ENCODE assay signal across 8 cellular contexts in the genomic region with DNA sequence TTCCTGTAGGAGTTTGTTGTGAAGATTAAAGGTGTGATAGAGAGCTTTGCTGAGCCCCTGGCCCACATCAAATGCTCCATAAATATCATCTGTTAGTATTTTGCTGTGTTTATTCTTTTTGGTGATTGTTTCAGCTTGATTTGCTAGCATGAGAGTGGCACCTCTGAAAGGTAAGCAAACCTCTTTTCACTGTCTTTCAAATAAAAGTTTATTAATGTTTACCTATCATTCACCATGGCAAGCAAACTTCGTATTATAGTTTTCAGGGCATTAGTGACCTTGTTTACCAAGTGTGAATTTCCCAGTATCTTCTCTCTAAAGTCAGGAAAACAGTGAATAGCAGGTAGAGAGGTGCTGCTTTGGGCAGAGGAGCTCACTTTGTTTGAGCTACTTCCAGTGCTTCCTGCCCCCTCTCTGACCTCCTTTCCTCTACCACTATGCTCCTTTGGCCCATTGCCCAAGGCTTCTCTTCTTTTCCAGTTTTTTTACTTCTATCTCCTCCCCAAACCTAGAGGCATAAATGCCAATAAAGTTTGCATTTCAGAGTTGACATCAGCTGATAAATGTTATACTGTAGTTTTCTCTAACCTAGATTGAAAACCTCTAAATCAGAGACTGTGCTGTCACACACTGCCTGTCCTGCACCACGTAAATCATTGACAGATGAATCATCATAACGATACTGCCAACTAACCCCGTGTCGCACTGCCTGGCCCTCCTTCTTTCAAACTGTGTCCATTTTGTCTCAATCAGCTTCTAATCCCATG.
DNase-seq lines count a peak whose midpoint lies in the region; ATAC-seq and TF ChIP-seq lines count a peak whose summit lies in the region.

No MANE protein-coding gene starts in this region.

- no peak overlapping the region for H3K4me3 Mint-ChIP-seq in osteocyte (ENCODE audit: unreplicated experiment)
- H3K4me3 Mint-ChIP-seq in chondrocyte (ENCODE audit: unreplicated experiment), result no peak overlapping the region

- DNase-seq in DMS 273 (lab: John Stamatoyannopoulos, UW; ENCODE audit: unreplicated experiment) (peak; percentile 71), HK-2 (ENCODE audit: unreplicated experiment) (peak; percentile 47), glomerular visceral epithelial cell (ENCODE audit: extremely low spot score) (peak; percentile 74), osteocyte (ENCODE audit: extremely low spot score, unreplicated experiment) (no peak), OCI-LY7 (ENCODE audit: low spot score) (no peak), brain microvascular endothelial cell (no peak), chondrocyte (ENCODE audit: low spot score) (no peak)

- CTCF ChIA-PET in OCI-LY7 (lab: Charles Lee; ENCODE audit: unreplicated experiment), result no interaction called here

- peaks cover 12% of the 10 kb centered on the region for H3K27me3 Mint-ChIP-seq in osteocyte (ENCODE audit: unreplicated experiment)
- H3K27me3 Mint-ChIP-seq in chondrocyte (ENCODE audit: low read depth), result peaks cover 12% of the 10 kb centered on the region

- TF ChIP-seq CTCF in osteocyte (IDR thresholded peaks at IDR 0.05) (no peak), OCI-LY7 (conservative IDR thresholded peaks at IDR 0.05; ENCODE audit: low read length) (no peak), brain microvascular endothelial cell (IDR thresholded peaks at IDR 0.05; ENCODE audit: low read depth, low read length, missing control alignments) (no peak), chondrocyte (IDR thresholded peaks at IDR 0.05) (no peak)

- H3K9me2 ChIP-seq in OCI-LY7 (ENCODE audit: insufficient read depth, low read length), result no peaks in the 10 kb centered on the region

- H3K36me3 Mint-ChIP-seq in osteocyte (ENCODE audit: unreplicated experiment) (no peaks in the 10 kb centered on the region), chondrocyte (ENCODE audit: low read depth) (no peaks in the 10 kb centered on the region)

- BruUV-seq in OCI-LY7 (replicated peaks; lab: Mats Ljungman, UMichigan), result no TSS peak

- H3K27ac ChIP-seq in OCI-LY7 (ENCODE audit: low read depth, low read length, poor library complexity, severe bottlenecking), result no peak overlapping the region
- no peak overlapping the region for H3K27ac ChIP-seq in brain microvascular endothelial cell

- no peaks in the 10 kb centered on the region for H3K9me3 ChIP-seq in OCI-LY7 (ENCODE audit: low read length)

- H3K4me3 ChIP-seq in OCI-LY7 (ENCODE audit: low read depth, low read length, poor library complexity, severe bottlenecking) (no peak overlapping the region), brain microvascular endothelial cell (ENCODE audit: low read depth, low read length) (no peak overlapping the region)

- in situ Hi-C loops in brain microvascular endothelial cell (cut with HindIII; ENCODE audit: low pct_ligation_motif_present, low sequenced_read_pairs), result no loop called here

- H3K4me1 ChIP-seq in OCI-LY7 (ENCODE audit: insufficient read depth, low read length, poor library complexity, severe bottlenecking), result no peaks in the 10 kb centered on the region

- H3K27me3 ChIP-seq in brain microvascular endothelial cell (replicated peaks), result no peaks in the 10 kb centered on the region

- H2AFZ ChIP-seq in OCI-LY7 (ENCODE audit: low read length), result no peak overlapping the region

- H3K4me1 Mint-ChIP-seq in osteocyte (ENCODE audit: unreplicated experiment) (peaks cover 7% of the 10 kb centered on the region), chondrocyte (ENCODE audit: low read depth) (peaks cover 6% of the 10 kb centered on the region)

- H3K27ac Mint-ChIP-seq in osteocyte (ENCODE audit: unreplicated experiment) (no peak overlapping the region), chondrocyte (ENCODE audit: unreplicated experiment) (no peak overlapping the region)

- peak; percentile 99 for ATAC-seq in GM21423 (IDR thresholded peaks at IDR 0.05; ENCODE audit: unreplicated experiment)

- H3K9me3 Mint-ChIP-seq in osteocyte (ENCODE audit: unreplicated experiment), result no peaks in the 10 kb centered on the region
- no peaks in the 10 kb centered on the region for H3K9me3 Mint-ChIP-seq in chondrocyte (ENCODE audit: low read depth)

- H4K20me1 ChIP-seq in OCI-LY7 (ENCODE audit: insufficient read depth, low read length), result no peaks in the 10 kb centered on the region

- H3K36me3 ChIP-seq in OCI-LY7 (ENCODE audit: insufficient read depth, low read length) (no peaks in the 10 kb centered on the region), brain microvascular endothelial cell (replicated peaks) (no peaks in the 10 kb centered on the region)

- H3K4me2 ChIP-seq in OCI-LY7 (ENCODE audit: low read length), result no peak overlapping the region

- H3K79me2 ChIP-seq in OCI-LY7 (ENCODE audit: insufficient read depth, low read depth, low read length), result no peaks in the 10 kb centered on the region

- POLR2A ChIA-PET in OCI-LY7 (lab: Charles Lee), result interaction anchor here (0.7 kb wide), 1 partner anchor 413 kb away, joined by 3 read pairs; no protein-coding TSS in a partner anchor

- intact Hi-C loops in OCI-LY7 (cut with micrococcal nuclease; ENCODE audit: unreplicated experiment), result no loop called here

Comparison
In these comparisons a context has a peak if more than half of its experiments do, and no peak if none do; other contexts are left out.
1. DNase-seq: peak in DMS 273 (single experiment), HK-2 (single experiment) and glomerular visceral epithelial cell (single experiment); none in osteocyte (single experiment), OCI-LY7 (single experiment), brain microvascular endothelial cell (single experiment) and chondrocyte (single experiment).